In genomic region chr10:95384011-95384704, GRCh38 we compare ENCODE assay signal across 20 cellular contexts.
DNase-seq lines count a peak whose midpoint lies in the region; ATAC-seq and TF ChIP-seq lines count a peak whose summit lies in the region.
"Had no signal": no experiment of that assay in that cellular context is flagged by ENCODE, and none has a peak within 500 bp of the region (broad histone marks: within the 10 kb centered on the region; RNA-seq: fewer than 3 reads in every experiment).

No MANE protein-coding gene starts in this region.

- H3K79me2 ChIP-seq in GM23248 (ENCODE audit: insufficient read depth), result no peaks in the 10 kb centered on the region

- no peak overlapping the region for H3K9ac ChIP-seq in GM23248
- H3K9ac ChIP-seq: SK-N-SH had no signal

- no peaks in the 10 kb centered on the region for H3K4me1 Mint-ChIP-seq in activated naive CD4-positive, alpha-beta T cell treated with anti-CD3 and anti-CD28 coated beads, Interleukin-2, amount 10 ng/mL, durations not matched to agents 7 days and 5 days
- H3K4me1 Mint-ChIP-seq in stimulated activated effector memory CD8-positive, alpha-beta T cell treated with anti-CD3 and anti-CD28 coated beads, Interleukin-12 subunit alpha, Interleukin-12 subunit beta, amount 100 ng/mL, for 72 hours, result peaks cover 6% of the 10 kb centered on the region

- TF ChIP-seq EP300 in esophagus muscularis mucosa (IDR thresholded peaks at IDR 0.05) (no peak), stomach (IDR thresholded peaks at IDR 0.05) (no peak)

- H3K4me2 ChIP-seq in GM23248 (ENCODE audit: unreplicated experiment), result no peak overlapping the region
- H3K4me2 ChIP-seq: SK-N-SH had no signal

- H3K27ac ChIP-seq in esophagus muscularis mucosa (replicated peaks in 1 of 4), result peak overlapping the region; percentile 67 to 97 (median 86)
- peak overlapping the region in 2 of 5 donors; percentile 36 to 95 for H3K27ac ChIP-seq in stomach
- H3K27ac ChIP-seq in GM23248, result no peak overlapping the region
- H3K27ac ChIP-seq: adrenal gland had no signal

- ATAC-seq in HG03565 (IDR thresholded peaks at IDR 0.05; ENCODE audit: unreplicated experiment), result peak; percentile 41
- ATAC-seq in stimulated activated effector memory CD8-positive, alpha-beta T cell treated with anti-CD3 and anti-CD28 coated beads, Interleukin-12 subunit alpha, Interleukin-12 subunit beta, amount 100 ng/mL, for 72 hours, result peak; percentile 79
- ATAC-seq: sciatic nerve had no signal

- WGBS in esophagus muscularis mucosa, result 80% methylated on average over 9 of the region's 12 CpGs
- 87 to 94% (median 89%) methylated on average over 9 to 12 of the region's 12 CpGs for WGBS in stomach, 5 donors
- WGBS in GM23248 (ENCODE audit: low coverage in 1 of 2, low lambda C conversion rate in 2 of 2, missing lambda C conversion rate in 2 of 2), 2 experiments, result 86 to 89% methylated on average over 12 of the region's 12 CpGs

- peak; percentile 9 for DNase-seq in activated naive CD4-positive, alpha-beta T cell treated with Interleukin-2 at 50 U/mL for 16 hours
- DNase-seq in activated naive CD4-positive, alpha-beta T cell treated with anti-CD3 and anti-CD28 coated beads, Interleukin-2, amount 10 ng/mL, durations not matched to agents 7 days and 5 days, result no peak
- no peak for DNase-seq in esophagus muscularis mucosa (ENCODE audit: extremely low spot score)
- DNase-seq in stimulated activated effector memory CD8-positive, alpha-beta T cell treated with anti-CD3 and anti-CD28 coated beads, Interleukin-12 subunit alpha, Interleukin-12 subunit beta, amount 100 ng/mL, for 72 hours (ENCODE audit: low spot score in 2 of 2), result no peak
- no peak for DNase-seq in NCI-H2171 treated with DMSO at 0.1 percent for 48 hours (lab: John Stamatoyannopoulos, UW)
- no peak for DNase-seq in stomach
- DNase-seq in GM23248, result no peak
- DNase-seq: activated CD4-positive, CD25-positive, alpha-beta regulatory T cell treated with anti-CD3 and anti-CD28 coated beads, Interleukin-2, amount 50 U/mL, for 72 hours; adrenal gland; CD4-positive, alpha-beta T cell; Karpas-422; mesenchymal stem cell; naive B cell; NCI-H187 treated with DMSO at 0.1 percent for 48 hours; NCI-H446; SK-N-SH; T-helper 9 cell had no signal

- H3F3A ChIP-seq in GM23248 (ENCODE audit: insufficient read depth), result no peaks in the 10 kb centered on the region

- H3K9me2 ChIP-seq in GM23248 (ENCODE audit: insufficient read depth), result no peaks in the 10 kb centered on the region
- H3K9me2 ChIP-seq: SK-N-SH had no signal

- no peak overlapping the region for H3K4me3 ChIP-seq in esophagus muscularis mucosa
- H3K4me3 ChIP-seq in stomach, result no peak overlapping the region
- no peak overlapping the region for H3K4me3 ChIP-seq in GM23248
- H3K4me3 ChIP-seq: adrenal gland, tibial nerve had no signal

- H2AFZ ChIP-seq in GM23248, result no peak overlapping the region

- H3K9me3 Mint-ChIP-seq in activated naive CD4-positive, alpha-beta T cell treated with anti-CD3 and anti-CD28 coated beads, Interleukin-2, amount 10 ng/mL, durations not matched to agents 7 days and 5 days, result no peaks in the 10 kb centered on the region
- H3K9me3 Mint-ChIP-seq in stimulated activated effector memory CD8-positive, alpha-beta T cell treated with anti-CD3 and anti-CD28 coated beads, Interleukin-12 subunit alpha, Interleukin-12 subunit beta, amount 100 ng/mL, for 72 hours, result no peaks in the 10 kb centered on the region
- H3K9me3 Mint-ChIP-seq: CD4-positive, alpha-beta T cell had no signal

- no peaks in the 10 kb centered on the region for H4K20me1 ChIP-seq in GM23248 (ENCODE audit: insufficient read depth)

- H3K4me3 Mint-ChIP-seq in activated naive CD4-positive, alpha-beta T cell treated with anti-CD3 and anti-CD28 coated beads, Interleukin-2, amount 10 ng/mL, durations not matched to agents 7 days and 5 days, result no peak overlapping the region
- no peak overlapping the region for H3K4me3 Mint-ChIP-seq in stimulated activated effector memory CD8-positive, alpha-beta T cell treated with anti-CD3 and anti-CD28 coated beads, Interleukin-12 subunit alpha, Interleukin-12 subunit beta, amount 100 ng/mL, for 72 hours
- H3K4me3 Mint-ChIP-seq: CD4-positive, alpha-beta T cell; naive B cell had no signal

- no peaks in the 10 kb centered on the region for H3K36me3 Mint-ChIP-seq in activated naive CD4-positive, alpha-beta T cell treated with anti-CD3 and anti-CD28 coated beads, Interleukin-2, amount 10 ng/mL, durations not matched to agents 7 days and 5 days
- H3K36me3 Mint-ChIP-seq in stimulated activated effector memory CD8-positive, alpha-beta T cell treated with anti-CD3 and anti-CD28 coated beads, Interleukin-12 subunit alpha, Interleukin-12 subunit beta, amount 100 ng/mL, for 72 hours, result no peaks in the 10 kb centered on the region
- H3K36me3 Mint-ChIP-seq: naive B cell had no signal

- H3K27me3 ChIP-seq in esophagus muscularis mucosa (no peaks in the 10 kb centered on the region), stomach (no peaks in the 10 kb centered on the region), GM23248 (replicated peaks; ENCODE audit: insufficient read depth) (0 out of 2 replicates have a peak, but pooled peaks cover 7% of the 10 kb centered on the region)
- H3K27me3 ChIP-seq: adrenal gland, tibial nerve had no signal

- peaks cover 59 to 98% (median 96%) of the 10 kb centered on the region in 4 donors for H3K4me1 ChIP-seq in esophagus muscularis mucosa
- H3K4me1 ChIP-seq in stomach, result peaks cover 30 to 92% (median 53%) of the 10 kb centered on the region in 4 donors
- H3K4me1 ChIP-seq in GM23248 (ENCODE audit: insufficient read depth), result no peaks in the 10 kb centered on the region

- CTCF ChIA-PET in activated naive CD4-positive, alpha-beta T cell treated with anti-CD3 and anti-CD28 coated beads, Interleukin-2, amount 10 ng/mL, durations not matched to agents 7 days and 5 days (lab: Charles Lee), result interaction anchor here (1.8 to 3.0 kb wide), 2 partner anchors 10 to 46 kb away, joined by 4 to 17 read pairs; no protein-coding TSS in a partner anchor

- peaks cover 13% of the 10 kb centered on the region for H3K27me3 Mint-ChIP-seq in activated naive CD4-positive, alpha-beta T cell treated with anti-CD3 and anti-CD28 coated beads, Interleukin-2, amount 10 ng/mL, durations not matched to agents 7 days and 5 days
- H3K27me3 Mint-ChIP-seq: CD4-positive, alpha-beta T cell had no signal

- H3K36me3 ChIP-seq in esophagus muscularis mucosa (peaks cover 29 to 86% (median 79%) of the 10 kb centered on the region in 4 donors), stomach (peaks cover 14 to 71% (median 58%) of the 10 kb centered on the region in 4 donors), GM23248 (ENCODE audit: low read depth) (no peaks in the 10 kb centered on the region)
- H3K36me3 ChIP-seq: adrenal gland had no signal

- H3K27ac Mint-ChIP-seq in activated naive CD4-positive, alpha-beta T cell treated with anti-CD3 and anti-CD28 coated beads, Interleukin-2, amount 10 ng/mL, durations not matched to agents 7 days and 5 days, result no peak overlapping the region
- H3K27ac Mint-ChIP-seq in stimulated activated effector memory CD8-positive, alpha-beta T cell treated with anti-CD3 and anti-CD28 coated beads, Interleukin-12 subunit alpha, Interleukin-12 subunit beta, amount 100 ng/mL, for 72 hours, result peak overlapping the region; percentile 26
- H3K27ac Mint-ChIP-seq: CD4-positive, alpha-beta T cell had no signal

- intact Hi-C loops in esophagus muscularis mucosa (cut with DNase I), result no loop called here
- intact Hi-C loops in stomach (cut with DNase I; ENCODE audit: low total_unique reads), result no loop called here

- in situ Hi-C loops in GM23248 (cut with MboI), result no loop called here

- H3K9me3 ChIP-seq in esophagus muscularis mucosa (no peaks in the 10 kb centered on the region), stomach (no peaks in the 10 kb centered on the region), GM23248 (ENCODE audit: low read depth) (no peaks in the 10 kb centered on the region)
- H3K9me3 ChIP-seq: adrenal gland, SK-N-SH, tibial nerve had no signal

- no peak for TF ChIP-seq POLR2A in esophagus muscularis mucosa (IDR thresholded peaks at IDR 0.05; ENCODE audit: low read depth)
- TF ChIP-seq POLR2A in stomach (IDR thresholded peaks at IDR 0.05), result no peak

- TF ChIP-seq CTCF in esophagus muscularis mucosa (IDR thresholded peaks at IDR 0.05), result no peak
- TF ChIP-seq CTCF in stomach (IDR thresholded peaks at IDR 0.05), result no peak
